Comparison of ENCODE assay signal across 19 cellular contexts in the genomic region with DNA sequence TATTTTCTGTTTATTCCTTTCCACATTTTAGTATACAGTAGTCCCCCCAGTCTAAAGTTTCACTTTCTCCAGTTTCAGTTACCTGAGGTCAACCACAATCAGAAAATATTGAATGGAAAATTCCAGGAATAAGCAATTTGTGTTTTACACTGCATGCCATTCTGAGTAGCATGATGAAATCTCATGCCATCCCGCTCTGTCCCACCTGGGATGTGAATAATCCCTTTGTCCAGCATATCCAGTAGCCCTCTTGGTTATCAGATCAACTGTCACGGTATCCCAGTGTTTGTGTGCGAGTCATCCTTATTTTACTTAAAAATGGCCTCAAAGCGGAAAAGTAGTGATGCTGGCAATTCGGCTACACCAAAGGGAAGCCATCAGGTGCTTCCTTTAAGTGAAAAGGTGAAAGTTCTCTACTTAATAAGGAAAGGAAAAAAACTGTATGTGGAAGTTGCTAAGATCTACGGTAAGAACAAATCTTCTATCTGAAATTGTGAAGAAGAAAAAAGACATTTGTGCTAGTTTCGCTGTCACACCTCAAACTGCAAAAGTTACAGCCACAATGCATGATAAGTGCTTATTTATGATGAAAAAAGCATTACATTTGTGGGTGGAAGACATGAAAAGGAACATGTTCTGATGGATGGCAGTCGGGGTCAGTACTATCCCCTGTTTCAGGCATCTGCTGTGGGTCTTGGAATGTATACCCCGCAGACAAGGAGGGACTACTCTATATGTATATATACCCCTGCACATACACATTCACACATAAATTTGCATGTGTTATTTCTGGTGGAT. TPM values are rescaled to one million over a fixed set of nuclear protein-coding genes. Genes with fewer than 3 reads are reported as not detected.
DNase-seq lines count a peak whose midpoint lies in the region; ATAC-seq, FAIRE-seq and TF ChIP-seq lines count a peak whose summit lies in the region.
"Had no signal": no experiment of that assay in that cellular context is flagged by ENCODE, and none has a peak within 500 bp of the region (broad histone marks: within the 10 kb centered on the region; RNA-seq: fewer than 3 reads in every experiment).

No MANE protein-coding gene starts in this region.

- H4K8ac ChIP-seq in H9 (replicated peaks; ENCODE audit: insufficient read length, low read depth, low read length), result no peak overlapping the region

- TF ChIP-seq CTCF in HCT116 (IDR thresholded peaks at IDR 0.05 in 2 of 3, conservative IDR thresholded peaks at IDR 0.05 in 1 of 3; ENCODE audit: borderline replicate concordance in 1 of 3, insufficient read depth in 1 of 3, low read depth in 2 of 3, low read length in 2 of 3) (no peak), astrocyte (IDR thresholded peaks at IDR 0.05; ENCODE audit: insufficient read depth, low read depth, low read length) (no peak), neural progenitor cell (IDR thresholded peaks at IDR 0.05) (no peak), H9 (conservative IDR thresholded peaks at IDR 0.05) (no peak)

- H3K4me1 ChIP-seq in HCT116 (ENCODE audit: control insufficient read depth in 1 of 2, insufficient read depth in 2 of 2, low read length in 2 of 2) (peaks cover 0 to 8% of the 10 kb centered on the region in 2 experiments; a peak in 2 of 4 replicates), astrocyte (ENCODE audit: insufficient read depth, low read length) (no peaks in the 10 kb centered on the region), neural progenitor cell (peaks cover 16% of the 10 kb centered on the region), H9 (ENCODE audit: insufficient read depth, low read length) (no peaks in the 10 kb centered on the region)

- no peaks in the 10 kb centered on the region for H3K23me2 ChIP-seq in H9 (ENCODE audit: insufficient read length, low read depth, low read length, poor library complexity, severe bottlenecking)

- H3K9ac ChIP-seq in HCT116 (ENCODE audit: low read length) (no peak overlapping the region), astrocyte (ENCODE audit: low read length) (no peak overlapping the region), neural progenitor cell (no peak overlapping the region), H9 (ENCODE audit: extremely low read depth, insufficient read length, low read length) (no peak overlapping the region)

- no peak overlapping the region for H3K14ac ChIP-seq in H9 (ENCODE audit: insufficient read depth, low read length)

- POLR2A ChIA-PET in HCT116 (lab: Charles Lee), result no interaction called here

- H3K9me3 Mint-ChIP-seq in astrocyte (ENCODE audit: unreplicated experiment) (no peaks in the 10 kb centered on the region), neural progenitor cell (no peaks in the 10 kb centered on the region), H9 (no peaks in the 10 kb centered on the region)
- H3K9me3 Mint-ChIP-seq: activated CD4-positive, alpha-beta memory T cell treated with anti-CD3 and anti-CD28 coated beads for 36 hours; activated T-cell treated with anti-CD3 and anti-CD28 coated beads, Interleukin-2, amount 50 U/mL, for 72 hours; nephron had no signal

- H3K9me3 ChIP-seq in HCT116 (ENCODE audit: control insufficient read depth in 1 of 2, insufficient read depth in 1 of 2, low read depth in 1 of 2, low read length in 2 of 2) (no peaks in the 10 kb centered on the region), astrocyte (ENCODE audit: insufficient read depth, low read depth, low read length) (no peaks in the 10 kb centered on the region), neural progenitor cell (ENCODE audit: low read depth) (no peaks in the 10 kb centered on the region), H9 (ENCODE audit: control insufficient read depth, low read depth, low read length) (no peaks in the 10 kb centered on the region)
- H3K9me3 ChIP-seq: adrenal gland, gastroesophageal sphincter, lower lobe of right lung, testis had no signal

- H3K27ac Mint-ChIP-seq in astrocyte (ENCODE audit: unreplicated experiment) (peak overlapping the region; percentile 90), neural progenitor cell (no peak overlapping the region), H9 (no peak overlapping the region)
- H3K27ac Mint-ChIP-seq: activated T-cell treated with anti-CD3 and anti-CD28 coated beads, Interleukin-2, amount 50 U/mL, for 72 hours; nephron had no signal

- H3K4me1 Mint-ChIP-seq in astrocyte (ENCODE audit: low read depth, unreplicated experiment) (peaks cover 13% of the 10 kb centered on the region), neural progenitor cell (peaks cover 12% of the 10 kb centered on the region), H9 (peaks cover 11 to 13% of the 10 kb centered on the region in 2 experiments)

- no CpG with 5 or more reads among the region's 9 CpGs for WGBS in H9 (ENCODE audit: extremely low coverage, insufficient read length, low lambda C conversion rate)

- no peaks in the 10 kb centered on the region for H3K79me1 ChIP-seq in H9 (ENCODE audit: insufficient read depth, low read depth, low read length, poor library complexity, severe bottlenecking)

- FAIRE-seq in astrocyte (lab: Jason Lieb, UNC), result no peak

- no peak overlapping the region for H3K23ac ChIP-seq in H9 (ENCODE audit: insufficient read length, low read depth, low read length)

- RAD21 ChIA-PET in HCT116 (lab: Charles Lee; ENCODE audit: low non-redundant PET in 1 of 2, low total read pairs in 2 of 2, uncharacterized antibody in 2 of 2, unreplicated experiment in 2 of 2), result no interaction called here

- H2AK5ac ChIP-seq in H9 (ENCODE audit: insufficient read length, low read length), result no peak overlapping the region

- no peak overlapping the region for H2BK120ac ChIP-seq in H9 (ENCODE audit: low read depth, low read length, poor library complexity, severe bottlenecking)

- H3F3A ChIP-seq in neural progenitor cell (ENCODE audit: low read depth), result no peaks in the 10 kb centered on the region

- H3K27me3 Mint-ChIP-seq in astrocyte (ENCODE audit: low read depth, unreplicated experiment) (no peaks in the 10 kb centered on the region), neural progenitor cell (ENCODE audit: insufficient read depth, low read depth) (peaks cover 4% of the 10 kb centered on the region), H9 (ENCODE audit: low read depth) (peaks cover 1% of the 10 kb centered on the region; the same call in 1 of the 2 replicates)

- no peak overlapping the region for H2BK12ac ChIP-seq in H9 (ENCODE audit: insufficient read length, low read depth, low read length)

- CTCF ChIA-PET in HCT116 (lab: Charles Lee), result no interaction called here

- H3K79me2 ChIP-seq in HCT116 (ENCODE audit: insufficient read depth, low read length) (no peaks in the 10 kb centered on the region), astrocyte (ENCODE audit: insufficient read depth, low read length) (no peaks in the 10 kb centered on the region), neural progenitor cell (ENCODE audit: low read depth) (no peaks in the 10 kb centered on the region), H9 (ENCODE audit: insufficient read depth, low read length) (no peaks in the 10 kb centered on the region)

- peak; percentile 67 for ATAC-seq in HCT116
- ATAC-seq: gastroesophageal sphincter, lower lobe of right lung had no signal

- H3K36me3 Mint-ChIP-seq in astrocyte (ENCODE audit: low read depth, unreplicated experiment), result no peaks in the 10 kb centered on the region
- no peaks in the 10 kb centered on the region for H3K36me3 Mint-ChIP-seq in neural progenitor cell
- no peaks in the 10 kb centered on the region for H3K36me3 Mint-ChIP-seq in H9 (ENCODE audit: insufficient read depth in 1 of 3, low read depth in 3 of 3)
- H3K36me3 Mint-ChIP-seq: activated CD4-positive, alpha-beta memory T cell treated with anti-CD3 and anti-CD28 coated beads for 36 hours had no signal

- no peak overlapping the region for H2BK5ac ChIP-seq in H9 (ENCODE audit: insufficient read length, low read length)

- H2BK15ac ChIP-seq in H9 (ENCODE audit: low read depth, low read length), result no peak overlapping the region

- H3K4me3 ChIP-seq in HCT116 (replicated peaks in 1 of 2; ENCODE audit: low read depth in 1 of 2, low read length in 2 of 2) (no peak overlapping the region), astrocyte (ENCODE audit: insufficient read depth, low read depth, low read length) (no peak overlapping the region), neural progenitor cell (no peak overlapping the region)
- H3K4me3 ChIP-seq: adrenal gland, gastroesophageal sphincter, lower lobe of right lung, testis had no signal

- TF ChIP-seq POLR2A in HCT116 (IDR thresholded peaks at IDR 0.05; ENCODE audit: borderline replicate concordance, extremely low read depth, insufficient read depth, insufficient read length), result no peak

- intact Hi-C loops in HCT116 (cut with micrococcal nuclease) (no loop called here), posterior cingulate gyrus (cut with DNase I) (no loop called here)

- H3K4me2 ChIP-seq in HCT116 (ENCODE audit: low read length) (peak overlapping the region; percentile 40), astrocyte (ENCODE audit: low read length) (peak overlapping the region; percentile 41), neural progenitor cell (no peak overlapping the region), H9 (ENCODE audit: insufficient read depth, insufficient read length, low read length) (no peak overlapping the region)

- H3K27me3 ChIP-seq in HCT116 (ENCODE audit: insufficient read depth, low read length), result no peaks in the 10 kb centered on the region
- H3K27me3 ChIP-seq in astrocyte (ENCODE audit: insufficient read depth, low read length), result no peaks in the 10 kb centered on the region
- no peaks in the 10 kb centered on the region for H3K27me3 ChIP-seq in neural progenitor cell
- H3K27me3 ChIP-seq in H9 (ENCODE audit: insufficient read depth, low read length), result no peaks in the 10 kb centered on the region
- H3K27me3 ChIP-seq: adrenal gland, gastroesophageal sphincter, testis had no signal

- H3K4me3 Mint-ChIP-seq in astrocyte (ENCODE audit: unreplicated experiment) (no peak overlapping the region), neural progenitor cell (no peak overlapping the region), H9 (no peak overlapping the region)
- H3K4me3 Mint-ChIP-seq: activated CD4-positive, alpha-beta memory T cell treated with anti-CD3 and anti-CD28 coated beads for 36 hours; nephron had no signal

- H3T11ph ChIP-seq in H9 (ENCODE audit: low read length), result no peak overlapping the region

- H4K91ac ChIP-seq in H9 (ENCODE audit: insufficient read length, low read depth, low read length), result no peak overlapping the region

- peak; percentile 63 for DNase-seq in HCT116 (ENCODE audit: low read depth, low spot score)
- DNase-seq in NCI-H226, result peak; percentile 25
- peak; percentile 63 for DNase-seq in astrocyte (ENCODE audit: low read depth)
- no peak for DNase-seq in neural progenitor cell (ENCODE audit: low spot score)
- DNase-seq in H9, result no peak
- DNase-seq in activated CD4-positive, CD25-positive, alpha-beta regulatory T cell (lab: John Stamatoyannopoulos, UW), result no peak
- no peak for DNase-seq in posterior cingulate gyrus
- DNase-seq: adrenal gland; C1 segment of cervical spinal cord; cerebellar nuclear complex; lower lobe of right lung; NCI-H1048; NK-92 treated with Interleukin-12 subunit alpha and Interleukin-12 subunit beta, amount 100 ng/mL, for 24 hours; testis had no signal

- no peak overlapping the region for H4K5ac ChIP-seq in H9 (ENCODE audit: insufficient read length, low read depth, low read length)

- no peak overlapping the region for H2BK20ac ChIP-seq in H9 (ENCODE audit: low read depth, low read length, poor library complexity, severe bottlenecking)

- no peaks in the 10 kb centered on the region for H3K36me3 ChIP-seq in HCT116 (ENCODE audit: control insufficient read depth in 1 of 2, insufficient read depth in 2 of 2, low read length in 2 of 2)
- H3K36me3 ChIP-seq in astrocyte (ENCODE audit: insufficient read depth, low read length), result no peaks in the 10 kb centered on the region
- H3K36me3 ChIP-seq in neural progenitor cell, result no peaks in the 10 kb centered on the region
- H3K36me3 ChIP-seq: adrenal gland, gastroesophageal sphincter, lower lobe of right lung had no signal

- no peak overlapping the region for H3K18ac ChIP-seq in H9 (ENCODE audit: insufficient read length, low read depth, low read length)

- no peaks in the 10 kb centered on the region for H3K9me2 ChIP-seq in HCT116 (ENCODE audit: insufficient read depth)

- no peak overlapping the region for H3K4ac ChIP-seq in H9 (ENCODE audit: low read depth, low read length)

- H4K20me1 ChIP-seq in HCT116 (ENCODE audit: insufficient read depth), result no peaks in the 10 kb centered on the region
- no peaks in the 10 kb centered on the region for H4K20me1 ChIP-seq in astrocyte (ENCODE audit: insufficient read depth, low read length)
- H4K20me1 ChIP-seq in neural progenitor cell (ENCODE audit: low read depth), result no peaks in the 10 kb centered on the region
- H4K20me1 ChIP-seq in H9 (ENCODE audit: control insufficient read depth, insufficient read depth, insufficient read length), result no peaks in the 10 kb centered on the region

- no peak overlapping the region for H3K56ac ChIP-seq in H9 (ENCODE audit: insufficient read length, low read depth, low read length)

- BruUV-seq in HCT116 (replicated peaks; lab: Mats Ljungman, UMichigan), result no TSS peak

- H3K27ac ChIP-seq in HCT116 (ENCODE audit: low read depth, low read length) (no peak overlapping the region), astrocyte (ENCODE audit: low read depth, low read length) (no peak overlapping the region), neural progenitor cell (no peak overlapping the region), H9 (ENCODE audit: insufficient read length, low read depth, low read length) (no peak overlapping the region)
- H3K27ac ChIP-seq: adrenal gland, gastroesophageal sphincter, lower lobe of right lung, testis had no signal

- no peak for TF ChIP-seq RAD21 in HCT116 (IDR thresholded peaks at IDR 0.05; ENCODE audit: low read depth)

- H2AFZ ChIP-seq in HCT116 (ENCODE audit: low read depth, low read length, poor library complexity, severe bottlenecking), result no peak overlapping the region
- H2AFZ ChIP-seq in astrocyte (ENCODE audit: low read depth, low read length), result no peak overlapping the region
- peak overlapping the region; percentile 29 for H2AFZ ChIP-seq in neural progenitor cell (replicated peaks)
- H2AFZ ChIP-seq in H9 (ENCODE audit: low read length), result no peak overlapping the region

RNA-seq across cellular contexts. Expression of a gene that starts 11.3 kb away (rescaled TPM):
- total RNA-seq in HCT116 (2021; ENCODE audit: unreplicated experiment) (not detected), astrocyte (0.30 TPM in 1 of 2 replicates, not detected in the other), neural progenitor cell (ENCODE audit: low replicate concordance) (not detected in 2 replicates), H9 (2021) (not detected in 2 replicates)
- polyA plus RNA-seq in HCT116 (2012), result not detected in 2 replicates
- total RNA-seq: activated CD4-positive, alpha-beta memory T cell treated with anti-CD3 and anti-CD28 coated beads for 36 hours; activated T-cell treated with anti-CD3 and anti-CD28 coated beads, Interleukin-2, amount 50 U/mL, for 72 hours; adrenal gland; lower lobe of right lung; pulmonary artery endothelial cell; testis had no signal

Comparison
In these comparisons a context has a peak if more than half of its experiments do, and no peak if none do; other contexts are left out.
1. DNase-seq: peak in HCT116 (single experiment), NCI-H226 (single experiment) and astrocyte (single experiment); none in neural progenitor cell (single experiment), H9 (single experiment), activated CD4-positive, CD25-positive, alpha-beta regulatory T cell (0 of 4) and posterior cingulate gyrus (0 of 10).
2. H3K4me2 ChIP-seq: peak in HCT116 (single experiment) and astrocyte (single experiment); none in neural progenitor cell (single experiment) and H9 (single experiment).